ENCODE assay signal across 36 cellular contexts in genomic region chr1:110111081-110111480, GRCh38. TPM values are rescaled to one million over a fixed set of nuclear protein-coding genes. Genes with fewer than 3 reads are reported as not detected.
"Had no signal": no experiment of that assay in that cellular context is flagged by ENCODE, and none has a peak within 500 bp of the region (broad histone marks: within the 10 kb centered on the region; RNA-seq: fewer than 3 reads in every experiment).

No MANE protein-coding gene starts in this region.

- H3K4me1 ChIP-seq: adrenal gland, body of pancreas, breast epithelium had no signal

- H3K9me3 ChIP-seq: adrenal gland, body of pancreas, breast epithelium had no signal

- H3K36me3 ChIP-seq: adrenal gland, brain microvascular endothelial cell, breast epithelium had no signal

- ATAC-seq: activated CD8-positive, alpha-beta T cell treated with anti-CD3 and anti-CD28 coated beads for 36 hours; activated naive CD4-positive, alpha-beta T cell treated with anti-CD3 and anti-CD28 coated beads, Interleukin-2, amount 50 U/mL, for 72 hours; activated T-cell treated with anti-CD3 and anti-CD28 coated beads, Interleukin-2, amount 50 U/mL, for 4 hours; activated T-cell treated with anti-CD3 and anti-CD28 coated beads, Interleukin-2, amount 50 U/mL, for 72 hours; activated T-helper 17 cell treated with anti-CD3 and anti-CD28 coated beads, Interleukin-2, amount 50 U/mL, for 72 hours; body of pancreas had no signal

- H3K27me3 ChIP-seq: adrenal gland, body of pancreas, brain microvascular endothelial cell, breast epithelium had no signal

- H3K27ac ChIP-seq: adrenal gland, body of pancreas, brain microvascular endothelial cell, breast epithelium, VCaP had no signal

- H3K4me3 ChIP-seq: adrenal gland, body of pancreas, breast epithelium had no signal

- DNase-seq: activated B cell treated with CpG ODN at 0.5 μM for 24 hours; activated CD4-positive, alpha-beta memory T cell treated with anti-CD3 and anti-CD28 coated beads for 36 hours; activated CD4-positive, alpha-beta T cell treated with anti-CD3 and anti-CD28 coated beads for 4 hours; activated CD4-positive, alpha-beta T cell treated with anti-CD3 and anti-CD28 coated beads, Interleukin-2, amount 10 ng/mL, durations not matched to agents 24 days and 14 days; activated CD4-positive, alpha-beta T cell treated with anti-CD3 and anti-CD28 coated beads, Interleukin-2, amount 50 U/mL, for 1 hour; activated CD4-positive, alpha-beta T cell treated with anti-CD3 and anti-CD28 coated beads, Interleukin-2, amount 50 U/mL, for 4 hours; activated CD4-positive, CD25-positive, alpha-beta regulatory T cell treated with anti-CD3 and anti-CD28 coated beads, Interleukin-2, amount 50 U/mL, for 72 hours; activated CD8-positive, alpha-beta memory T cell treated with anti-CD3 and anti-CD28 coated beads, Interleukin-2, amount 50 U/mL, for 4 hours; activated CD8-positive, alpha-beta T cell treated with anti-CD3 and anti-CD28 coated beads for 36 hours; activated effector memory CD4-positive, alpha-beta T cell treated with anti-CD3 and anti-CD28 coated beads, Interleukin-2, amount 50 U/mL, for 16 hours; activated gamma-delta T cell treated with Interleukin-2 at 50 U/mL for 16 hours; activated naive CD4-positive, alpha-beta T cell; activated naive CD4-positive, alpha-beta T cell treated with anti-CD3 and anti-CD28 coated beads for 36 hours; activated naive CD4-positive, alpha-beta T cell treated with anti-CD3 and anti-CD28 coated beads, Interleukin-2, amount 50 U/mL, for 16 hours; activated naive CD8-positive, alpha-beta T cell treated with anti-CD3 and anti-CD28 coated beads for 36 hours; activated T-cell treated with anti-CD3 and anti-CD28 coated beads for 4 hours; activated T-cell treated with anti-CD3 and anti-CD28 coated beads, Interleukin-2, amount 50 U/mL, for 1 hour; activated T-cell treated with anti-CD3 and anti-CD28 coated beads, Interleukin-2, amount 50 U/mL, for 4 hours; activated T-cell treated with anti-CD3 and anti-CD28 coated beads, Interleukin-2, amount 50 U/mL, for 72 hours; adrenal gland; amniotic stem cell; aorta; body of pancreas; brain microvascular endothelial cell; central memory CD4-positive, alpha-beta T cell; T-helper 2 cell; T-helper 9 cell had no signal

RNA-seq across cellular contexts. Expression of gene UBL4B, which starts 1.2 kb away (rescaled TPM):
- total RNA-seq: activated B cell treated with CpG ODN at 0.5 μM for 24 hours; activated CD4-positive, alpha-beta memory T cell treated with anti-CD3 and anti-CD28 coated beads for 36 hours; activated CD4-positive, alpha-beta T cell treated with anti-CD3 and anti-CD28 coated beads, Interleukin-2, amount 10 ng/mL, durations not matched to agents 24 days and 14 days; activated CD8-positive, alpha-beta memory T cell treated with anti-CD3 and anti-CD28 coated beads for 36 hours; activated CD8-positive, alpha-beta T cell treated with anti-CD3 and anti-CD28 coated beads for 36 hours; activated naive CD4-positive, alpha-beta T cell treated with anti-CD3 and anti-CD28 coated beads for 36 hours; activated naive CD4-positive, alpha-beta T cell treated with anti-CD3 and anti-CD28 coated beads, Interleukin-2, amount 50 U/mL, for 72 hours; activated naive CD8-positive, alpha-beta T cell treated with anti-CD3 and anti-CD28 coated beads for 36 hours; activated T-cell treated with anti-CD3 and anti-CD28 coated beads, Interleukin-2, amount 50 U/mL, for 4 hours; activated T-cell treated with anti-CD3 and anti-CD28 coated beads, Interleukin-2, amount 50 U/mL, for 72 hours; activated T-helper 1 cell treated with anti-CD3 and anti-CD28 coated beads, Interleukin-12 subunit alpha, Interleukin-12 subunit beta, Interleukin-2, Interleukin-4 antibody, amounts not matched to agents 30 ng/mL and 10 ng/mL and 1 ng/mL, durations not matched to agents 14 hours and 24 hours and 36 hours; activated T-helper 17 cell treated with anti-CD3 and anti-CD28 coated beads, Interleukin-2, amount 50 U/mL, for 72 hours; aorta; astrocyte; body of pancreas; cardiac septum; cerebellum had no signal
- polyA plus RNA-seq: aorta had no signal

RNA-seq across cellular contexts. Expression of gene SLC6A17, which starts 39.2 kb away (rescaled TPM):
- total RNA-seq: activated B cell treated with CpG ODN at 0.5 μM for 24 hours; activated T-helper 17 cell treated with anti-CD3 and anti-CD28 coated beads, Interleukin-2, amount 50 U/mL, for 72 hours had no signal

RNA-seq across cellular contexts. Expression of gene ALX3, which starts 40.6 kb away (rescaled TPM):
- total RNA-seq: activated B cell treated with CpG ODN at 0.5 μM for 24 hours; activated CD4-positive, alpha-beta memory T cell treated with anti-CD3 and anti-CD28 coated beads for 36 hours; activated CD4-positive, alpha-beta T cell treated with anti-CD3 and anti-CD28 coated beads, Interleukin-2, amount 10 ng/mL, durations not matched to agents 24 days and 14 days; activated CD8-positive, alpha-beta memory T cell treated with anti-CD3 and anti-CD28 coated beads for 36 hours; activated CD8-positive, alpha-beta T cell treated with anti-CD3 and anti-CD28 coated beads for 36 hours; activated naive CD4-positive, alpha-beta T cell treated with anti-CD3 and anti-CD28 coated beads for 36 hours; activated naive CD4-positive, alpha-beta T cell treated with anti-CD3 and anti-CD28 coated beads, Interleukin-2, amount 50 U/mL, for 72 hours; activated naive CD8-positive, alpha-beta T cell treated with anti-CD3 and anti-CD28 coated beads for 36 hours; activated T-cell treated with anti-CD3 and anti-CD28 coated beads, Interleukin-2, amount 50 U/mL, for 4 hours; activated T-cell treated with anti-CD3 and anti-CD28 coated beads, Interleukin-2, amount 50 U/mL, for 72 hours; activated T-helper 1 cell treated with anti-CD3 and anti-CD28 coated beads, Interleukin-12 subunit alpha, Interleukin-12 subunit beta, Interleukin-2, Interleukin-4 antibody, amounts not matched to agents 30 ng/mL and 10 ng/mL and 1 ng/mL, durations not matched to agents 14 hours and 24 hours and 36 hours; activated T-helper 17 cell treated with anti-CD3 and anti-CD28 coated beads, Interleukin-2, amount 50 U/mL, for 72 hours; adrenal gland; aorta; astrocyte; body of pancreas; cerebellum had no signal
- polyA plus RNA-seq: aorta had no signal
